Comparison of ENCODE assay signal across 30 cellular contexts in the genomic region with DNA sequence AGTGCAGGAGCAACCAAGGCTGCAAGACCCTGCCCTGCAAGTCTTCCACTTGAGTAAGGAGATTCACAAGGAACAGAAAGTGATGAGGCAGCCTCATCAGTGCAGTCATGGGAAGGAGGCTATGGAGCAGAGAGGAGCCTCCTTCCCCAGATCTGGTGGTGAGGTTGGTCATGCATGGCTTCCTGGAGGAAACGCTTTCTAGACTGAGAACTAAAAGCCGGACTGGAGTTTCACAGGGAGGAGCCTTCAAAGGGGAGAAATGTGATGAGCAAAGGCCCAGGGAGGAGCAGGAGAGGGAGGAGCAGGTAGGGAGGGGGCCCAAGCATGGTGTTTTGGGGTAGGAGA.
DNase-seq lines count a peak whose midpoint lies in the region; ATAC-seq, FAIRE-seq and TF ChIP-seq lines count a peak whose summit lies in the region.
"Had no signal": no experiment of that assay in that cellular context is flagged by ENCODE, and none has a peak within 500 bp of the region (broad histone marks: within the 10 kb centered on the region; RNA-seq: fewer than 3 reads in every experiment).

No MANE protein-coding gene starts in this region.

- TF ChIP-seq CTCF in right lobe of liver (IDR thresholded peaks at IDR 0.05) (no peak), HepG2 (CRISPR knock-in tag; IDR thresholded peaks at IDR 0.05) (no peak)

- H3K4me2 ChIP-seq in HepG2 (ENCODE audit: low read depth, low read length): no peak overlapping the region
- H3K4me2 ChIP-seq: GM23338 had no signal

- in situ Hi-C loops in HepG2 (cut with HindIII; ENCODE audit: extremely low pct_ligation_motif_present, low pct_unique_long_range_greater_than_20kb): no loop called here

- TF ChIP-seq EP300 in HepG2 (IDR thresholded peaks at IDR 0.05; ENCODE audit: low read depth in 2 of 2, low read length in 2 of 2) (no peak), HepG2 (CRISPR knock-in tag; IDR thresholded peaks at IDR 0.05; ENCODE audit: borderline replicate concordance) (no peak)

- no peak for TF ChIP-seq RAD21 in HepG2 (CRISPR knock-in tag; IDR thresholded peaks at IDR 0.05)

- DNase-seq in right lobe of liver: no peak
- DNase-seq in HepG2 (ENCODE audit: low spot score): no peak
- no peak for DNase-seq in left lobe of liver (ENCODE audit: low spot score)
- DNase-seq in effector memory CD4-positive, alpha-beta T cell: no peak
- no peak for DNase-seq in occipital lobe (lab: John Stamatoyannopoulos, UW)
- DNase-seq: activated CD4-positive, alpha-beta T cell treated with anti-CD3 and anti-CD28 coated beads for 4 hours; AML-193; aorta; CD8-positive, alpha-beta memory T cell; cortex of kidney; DMS 273 treated with DMSO at 0.1 percent for 48 hours; foreskin fibroblast; heart right ventricle; mesenchymal stem cell; NCI-H2107; stimulated activated CD4-positive, alpha-beta T cell treated with anti-CD3 and anti-CD28 coated beads, Interleukin-15, amount 100 ng/mL, for 24 hours; stimulated activated CD4-positive, alpha-beta T cell treated with anti-CD3 and anti-CD28 coated beads, Interleukin-4, amount 100 ng/mL, for 4 hours; SW 1271; T-helper 9 cell had no signal

- FAIRE-seq in HepG2 (lab: Jason Lieb, UNC): no peak
- FAIRE-seq: endometrium had no signal

- CTCF ChIA-PET in HepG2 (lab: Yijun Ruan, JAX; ENCODE audit: low intra/inter-chr PET ratio, low total read pairs): no interaction called here

- no peak overlapping the region for H3K4me3 ChIP-seq in right lobe of liver
- no peak overlapping the region for H3K4me3 ChIP-seq in HepG2 (replicated peaks in 1 of 3; ENCODE audit: insufficient read depth in 1 of 3, low read depth in 2 of 3, low read length in 3 of 3)
- H3K4me3 ChIP-seq in effector memory CD4-positive, alpha-beta T cell (ENCODE audit: insufficient read depth, low read depth, low read length, poor library complexity, severe bottlenecking): no peak overlapping the region
- H3K4me3 ChIP-seq: cardiac muscle cell, esophagus muscularis mucosa, GM23338, heart right ventricle, tibial nerve had no signal

- POLR2A ChIA-PET in HepG2 (lab: Yijun Ruan, JAX): no interaction called here

- H3K36me3 ChIP-seq in right lobe of liver (no peaks in the 10 kb centered on the region), HepG2 (replicated peaks in 1 of 2; ENCODE audit: control insufficient read depth in 1 of 2, insufficient read depth in 2 of 2, low read length in 2 of 2) (no peaks in the 10 kb centered on the region)
- H3K36me3 ChIP-seq in effector memory CD4-positive, alpha-beta T cell (ENCODE audit: control insufficient read depth, insufficient read depth, low read length): no peaks in the 10 kb centered on the region
- H3K36me3 ChIP-seq: cardiac muscle cell, heart right ventricle had no signal

- TF ChIP-seq POLR2A in right lobe of liver (IDR thresholded peaks at IDR 0.05) (no peak), HepG2 (IDR thresholded peaks at IDR 0.05; ENCODE audit: insufficient read depth in 1 of 2, low read depth in 2 of 2, low read length in 2 of 2) (no peak)

- H3K4me1 ChIP-seq in right lobe of liver (no peaks in the 10 kb centered on the region), HepG2 (ENCODE audit: insufficient read depth, low read length) (no peaks in the 10 kb centered on the region)
- H3K4me1 ChIP-seq in effector memory CD4-positive, alpha-beta T cell (ENCODE audit: control insufficient read depth, insufficient read depth, low read length, poor library complexity, severe bottlenecking): no peaks in the 10 kb centered on the region

- no TSS peak for BruUV-seq in HepG2 (replicated peaks; lab: Mats Ljungman, UMichigan)

- no peaks in the 10 kb centered on the region for H4K20me1 ChIP-seq in HepG2 (ENCODE audit: insufficient read depth, low read length)

- 67% methylated on average over 1 of the region's 2 CpGs for WGBS in right lobe of liver (ENCODE audit: insufficient coverage, low coverage, low lambda C conversion rate, missing lambda C conversion rate)
- WGBS in HepG2 (ENCODE audit: low lambda C conversion rate): 72% methylated on average over 2 of the region's 2 CpGs

- H3K9ac ChIP-seq in HepG2 (ENCODE audit: insufficient read depth, low read depth, low read length): no peak overlapping the region

- no peak overlapping the region for H3K27ac ChIP-seq in right lobe of liver
- H3K27ac ChIP-seq in HepG2 (ENCODE audit: extremely low read length, insufficient read depth, low read length): no peak overlapping the region
- peak overlapping the region; percentile 87 for H3K27ac ChIP-seq in cingulate gyrus (ENCODE audit: low read depth, low read length)
- peak overlapping the region; percentile 62 for H3K27ac ChIP-seq in temporal lobe (ENCODE audit: low read depth, low read length)
- H3K27ac ChIP-seq in effector memory CD4-positive, alpha-beta T cell (ENCODE audit: insufficient read depth, low read length, poor library complexity, severe bottlenecking): no peak overlapping the region
- H3K27ac ChIP-seq: cardiac muscle cell, esophagus muscularis mucosa, heart right ventricle, tibial nerve, VCaP had no signal

- H3K9me3 ChIP-seq in right lobe of liver: no peaks in the 10 kb centered on the region
- no peaks in the 10 kb centered on the region for H3K9me3 ChIP-seq in HepG2 (ENCODE audit: low read length)
- no peaks in the 10 kb centered on the region for H3K9me3 ChIP-seq in effector memory CD4-positive, alpha-beta T cell (ENCODE audit: control insufficient read depth, low read length)
- H3K9me3 ChIP-seq: esophagus muscularis mucosa, heart right ventricle, tibial nerve had no signal

- ATAC-seq in right lobe of liver (peak; percentile 34 to 58 (median 46)), HepG2 (no peak), left lobe of liver (peak; percentile 33), HG02642 (IDR thresholded peaks at IDR 0.05; ENCODE audit: poor library complexity, unreplicated experiment) (no peak)
- ATAC-seq: activated naive CD4-positive, alpha-beta T cell treated with anti-CD3 and anti-CD28 coated beads, Interleukin-2, amount 50 U/mL, for 72 hours; GM23338; Panc1 had no signal

- no peaks in the 10 kb centered on the region for H3K79me2 ChIP-seq in HepG2 (ENCODE audit: insufficient read depth, low read length)

- intact Hi-C loops in right lobe of liver (cut with DNase I) (no loop called here), HepG2 (cut with micrococcal nuclease; ENCODE audit: unreplicated experiment) (no loop called here)

- H3K27me3 ChIP-seq in right lobe of liver (no peaks in the 10 kb centered on the region), HepG2 (ENCODE audit: control insufficient read depth in 1 of 2, insufficient read depth in 2 of 2, low read length in 2 of 2) (peaks cover 0 to 6% of the 10 kb centered on the region in 2 experiments; a peak in 1 of 5 replicates)
- no peaks in the 10 kb centered on the region for H3K27me3 ChIP-seq in effector memory CD4-positive, alpha-beta T cell (replicated peaks; ENCODE audit: control insufficient read depth, insufficient read depth, low read length, poor library complexity, severe bottlenecking)
- H3K27me3 ChIP-seq: cardiac muscle cell, esophagus muscularis mucosa, heart right ventricle, tibial nerve had no signal

- no peak overlapping the region for H2AFZ ChIP-seq in HepG2 (ENCODE audit: low read length)
- H2AFZ ChIP-seq: GM23338 had no signal

TF ChIP-seq in HepG2, 621 proteins besides CTCF, POLR2A, EP300 and RAD21:
- no peak for TF ChIP-seq ZNF124 (CRISPR knock-in tag; IDR thresholded peaks at IDR 0.05)
- TF ChIP-seq THYN1 (CRISPR knock-in tag; IDR thresholded peaks at IDR 0.05; ENCODE audit: borderline replicate concordance, low read depth): no peak
TF ChIP-seq in HepG2: peak in this region for 0.

Comparison
In these comparisons a context has a peak if more than half of its experiments do, and no peak if none do; other contexts are left out.
1. ATAC-seq: peak in right lobe of liver (4 of 4) and left lobe of liver (single experiment); none in HepG2 (single experiment) and HG02642 (single experiment).
2. H3K27ac ChIP-seq: peak in cingulate gyrus (single experiment) and temporal lobe (single experiment); none in right lobe of liver (0 of 3), HepG2 (single experiment) and effector memory CD4-positive, alpha-beta T cell (single experiment).